8 cellular contexts compared by ENCODE assay signal in genomic region chr17:41548844-41549595, GRCh38. TPM values are rescaled to one million over a fixed set of nuclear protein-coding genes. Genes with fewer than 3 reads are reported as not detected.
DNase-seq lines count a peak whose midpoint lies in the region; ATAC-seq and TF ChIP-seq lines count a peak whose summit lies in the region.

No MANE protein-coding gene starts in this region.

- intact Hi-C loops in activated T-helper 2 cell treated with anti-CD3 and anti-CD28 coated beads, Interferon-gamma antibody, Interleukin-2, Interleukin-4, amounts not matched to agents 10 μg/mL and 5 μg/mL and 100 μg/mL, durations not matched to agents 14 hours and 24 hours and 36 hours (cut with micrococcal nuclease) = loop anchor here (1.0 to 10.0 kb wide), 4 partner anchors 62 to 144 kb away; partner anchors contain the start of gene KRT36
- intact Hi-C loops in natural killer cell (cut with micrococcal nuclease) = loop anchor here (1.0 to 5.0 kb wide), 3 partner anchors 99 to 642 kb away; no protein-coding TSS in a partner anchor

- peaks cover 21% of the 10 kb centered on the region for H3K4me1 Mint-ChIP-seq in activated T-helper 2 cell treated with anti-CD3 and anti-CD28 coated beads, Interferon-gamma antibody, Interleukin-2, Interleukin-4, amounts not matched to agents 10 μg/mL and 5 μg/mL and 100 μg/mL, durations not matched to agents 14 hours and 24 hours and 36 hours (ENCODE audit: low read depth)
- peaks cover 9 to 23% of the 10 kb centered on the region in 2 donors for H3K4me1 Mint-ChIP-seq in natural killer cell
- H3K4me1 Mint-ChIP-seq in stimulated activated effector memory CD8-positive, alpha-beta T cell treated with anti-CD3 and anti-CD28 coated beads, Interleukin-12 subunit alpha, Interleukin-12 subunit beta, amount 100 ng/mL, for 72 hours = peaks cover 35% of the 10 kb centered on the region

- peaks cover 2% of the 10 kb centered on the region for H3K27me3 Mint-ChIP-seq in activated T-helper 2 cell treated with anti-CD3 and anti-CD28 coated beads, Interferon-gamma antibody, Interleukin-2, Interleukin-4, amounts not matched to agents 10 μg/mL and 5 μg/mL and 100 μg/mL, durations not matched to agents 14 hours and 24 hours and 36 hours (ENCODE audit: low read depth)
- peaks cover 17 to 20% of the 10 kb centered on the region in 2 donors for H3K27me3 Mint-ChIP-seq in natural killer cell (ENCODE audit: low read depth in 2 of 2)

- no peaks in the 10 kb centered on the region for H3K36me3 ChIP-seq in KMS-11 (ENCODE audit: insufficient read depth)

- no peaks in the 10 kb centered on the region for H4K20me1 ChIP-seq in KMS-11 (ENCODE audit: insufficient read depth)

- no peaks in the 10 kb centered on the region for H3K79me2 ChIP-seq in KMS-11 (ENCODE audit: insufficient read depth, low read depth)

- ATAC-seq in natural killer cell (peak; percentile 91 to 95 (median 92)), GM19395 (IDR thresholded peaks at IDR 0.05; ENCODE audit: unreplicated experiment) (no peak)
- ATAC-seq in stimulated activated effector memory CD8-positive, alpha-beta T cell treated with anti-CD3 and anti-CD28 coated beads, Interleukin-12 subunit alpha, Interleukin-12 subunit beta, amount 100 ng/mL, for 72 hours = peak; percentile 79

- H3K9ac ChIP-seq in KMS-11 = no peak overlapping the region

- H3K9me3 Mint-ChIP-seq in activated T-helper 2 cell treated with anti-CD3 and anti-CD28 coated beads, Interferon-gamma antibody, Interleukin-2, Interleukin-4, amounts not matched to agents 10 μg/mL and 5 μg/mL and 100 μg/mL, durations not matched to agents 14 hours and 24 hours and 36 hours = peaks cover 8% of the 10 kb centered on the region
- peaks cover 0 to 3% of the 10 kb centered on the region in 2 donors for H3K9me3 Mint-ChIP-seq in natural killer cell
- H3K9me3 Mint-ChIP-seq in stimulated activated effector memory CD8-positive, alpha-beta T cell treated with anti-CD3 and anti-CD28 coated beads, Interleukin-12 subunit alpha, Interleukin-12 subunit beta, amount 100 ng/mL, for 72 hours = peaks cover 6% of the 10 kb centered on the region

- no peak overlapping the region for H3K4me3 ChIP-seq in GM12875 (ENCODE audit: low read depth, low read length)
- H3K4me3 ChIP-seq in KMS-11 (IDR thresholded peaks at IDR 0.05; ENCODE audit: insufficient read depth, low read depth, low read length) = no peak overlapping the region
- peak overlapping the region; percentile 10 for H3K4me3 ChIP-seq in fibroblast of pulmonary artery (replicated peaks; ENCODE audit: low read depth, low read length)

- H3K27me3 ChIP-seq in KMS-11 (ENCODE audit: insufficient read depth, low read depth) = no peaks in the 10 kb centered on the region

- H3K4me2 ChIP-seq in KMS-11 = peak overlapping the region; percentile 52

- H3K27ac ChIP-seq in KMS-11 = no peak overlapping the region

- H3K4me3 Mint-ChIP-seq in activated T-helper 2 cell treated with anti-CD3 and anti-CD28 coated beads, Interferon-gamma antibody, Interleukin-2, Interleukin-4, amounts not matched to agents 10 μg/mL and 5 μg/mL and 100 μg/mL, durations not matched to agents 14 hours and 24 hours and 36 hours (ENCODE audit: low read depth) = peak overlapping the region; percentile 18
- H3K4me3 Mint-ChIP-seq in natural killer cell = peak overlapping the region; percentile 69
- peak overlapping the region; percentile 60 for H3K4me3 Mint-ChIP-seq in stimulated activated effector memory CD8-positive, alpha-beta T cell treated with anti-CD3 and anti-CD28 coated beads, Interleukin-12 subunit alpha, Interleukin-12 subunit beta, amount 100 ng/mL, for 72 hours

- peaks cover 12% of the 10 kb centered on the region for H3K4me1 ChIP-seq in KMS-11 (ENCODE audit: low read depth, poor library complexity, severe bottlenecking)

- DNase-seq in RPMI8226 (peak; percentile 92), fibroblast of pulmonary artery (ENCODE audit: low read depth) (peak; percentile 87), natural killer cell (peak; percentile 83)
- DNase-seq in activated T-helper 2 cell treated with anti-CD3 and anti-CD28 coated beads, Interferon-gamma antibody, Interleukin-2, Interleukin-4, amounts not matched to agents 10 μg/mL and 5 μg/mL and 100 μg/mL, durations not matched to agents 14 hours and 24 hours and 36 hours (ENCODE audit: low spot score) = peak; percentile 77
- DNase-seq in stimulated activated effector memory CD8-positive, alpha-beta T cell treated with anti-CD3 and anti-CD28 coated beads, Interleukin-12 subunit alpha, Interleukin-12 subunit beta, amount 100 ng/mL, for 72 hours (ENCODE audit: low spot score in 2 of 2) = peak; percentile 81 to 87

- H3K27ac Mint-ChIP-seq in activated T-helper 2 cell treated with anti-CD3 and anti-CD28 coated beads, Interferon-gamma antibody, Interleukin-2, Interleukin-4, amounts not matched to agents 10 μg/mL and 5 μg/mL and 100 μg/mL, durations not matched to agents 14 hours and 24 hours and 36 hours = peak overlapping the region; percentile 84
- H3K27ac Mint-ChIP-seq in natural killer cell = peak overlapping the region; percentile 58 to 65
- peak overlapping the region; percentile 43 for H3K27ac Mint-ChIP-seq in stimulated activated effector memory CD8-positive, alpha-beta T cell treated with anti-CD3 and anti-CD28 coated beads, Interleukin-12 subunit alpha, Interleukin-12 subunit beta, amount 100 ng/mL, for 72 hours

- H3K36me3 Mint-ChIP-seq in activated T-helper 2 cell treated with anti-CD3 and anti-CD28 coated beads, Interferon-gamma antibody, Interleukin-2, Interleukin-4, amounts not matched to agents 10 μg/mL and 5 μg/mL and 100 μg/mL, durations not matched to agents 14 hours and 24 hours and 36 hours (ENCODE audit: low read depth) = no peaks in the 10 kb centered on the region
- no peaks in the 10 kb centered on the region for H3K36me3 Mint-ChIP-seq in natural killer cell
- H3K36me3 Mint-ChIP-seq in stimulated activated effector memory CD8-positive, alpha-beta T cell treated with anti-CD3 and anti-CD28 coated beads, Interleukin-12 subunit alpha, Interleukin-12 subunit beta, amount 100 ng/mL, for 72 hours = no peaks in the 10 kb centered on the region

- H2AFZ ChIP-seq in KMS-11 (ENCODE audit: low read depth) = peak overlapping the region; percentile 81

- TF ChIP-seq CTCF in GM12875 (IDR thresholded peaks at IDR 0.05; ENCODE audit: borderline replicate concordance, insufficient read depth, low read depth, low read length) = peak; percentile 84
- TF ChIP-seq CTCF in KMS-11 (conservative IDR thresholded peaks at IDR 0.05; ENCODE audit: low read depth, low read length) = peak; percentile 98
- TF ChIP-seq CTCF in fibroblast of pulmonary artery (IDR thresholded peaks at IDR 0.05; ENCODE audit: low read length, missing control alignments) = peak; percentile 83
- TF ChIP-seq CTCF in natural killer cell (IDR thresholded peaks at IDR 0.05) = peak; percentile 87

RNA-seq across cellular contexts. Expression of gene KRT19, which starts 20.9 kb away (rescaled TPM):
- total RNA-seq in activated T-helper 2 cell treated with anti-CD3 and anti-CD28 coated beads, Interferon-gamma antibody, Interleukin-2, Interleukin-4, amounts not matched to agents 10 μg/mL and 5 μg/mL and 100 μg/mL, durations not matched to agents 14 hours and 24 hours and 36 hours = not detected in 2 replicates
- not detected for total RNA-seq in natural killer cell

RNA-seq across cellular contexts. Expression of gene KRT9, which starts 22.8 kb away (rescaled TPM):
- not detected in 2 replicates for total RNA-seq in activated T-helper 2 cell treated with anti-CD3 and anti-CD28 coated beads, Interferon-gamma antibody, Interleukin-2, Interleukin-4, amounts not matched to agents 10 μg/mL and 5 μg/mL and 100 μg/mL, durations not matched to agents 14 hours and 24 hours and 36 hours
- not detected for total RNA-seq in natural killer cell

RNA-seq across cellular contexts. Expression of gene KRT15, which starts 30.3 kb away (rescaled TPM):
- total RNA-seq in activated T-helper 2 cell treated with anti-CD3 and anti-CD28 coated beads, Interferon-gamma antibody, Interleukin-2, Interleukin-4, amounts not matched to agents 10 μg/mL and 5 μg/mL and 100 μg/mL, durations not matched to agents 14 hours and 24 hours and 36 hours = not detected in 2 replicates
- total RNA-seq in natural killer cell = not detected

RNA-seq across cellular contexts. Expression of gene KRT14, which starts 37.7 kb away (rescaled TPM):
- not detected in 2 replicates for total RNA-seq in activated T-helper 2 cell treated with anti-CD3 and anti-CD28 coated beads, Interferon-gamma antibody, Interleukin-2, Interleukin-4, amounts not matched to agents 10 μg/mL and 5 μg/mL and 100 μg/mL, durations not matched to agents 14 hours and 24 hours and 36 hours
- total RNA-seq in natural killer cell = not detected

RNA-seq across cellular contexts. Expression of gene KRT13, which starts 43.6 kb away (rescaled TPM):
- not detected in 2 replicates for total RNA-seq in activated T-helper 2 cell treated with anti-CD3 and anti-CD28 coated beads, Interferon-gamma antibody, Interleukin-2, Interleukin-4, amounts not matched to agents 10 μg/mL and 5 μg/mL and 100 μg/mL, durations not matched to agents 14 hours and 24 hours and 36 hours
- not detected for total RNA-seq in natural killer cell

Comparison
In these comparisons a context has a peak if more than half of its experiments do, and no peak if none do; other contexts are left out.
1. H3K4me3 Mint-ChIP-seq: peak in every context shown above with its lines; median percentile 69 in natural killer cell; 60 in stimulated activated effector memory CD8-positive, alpha-beta T cell treated with anti-CD3 and anti-CD28 coated beads, Interleukin-12 subunit alpha, Interleukin-12 subunit beta, amount 100 ng/mL, for 72 hours; 18 in activated T-helper 2 cell treated with anti-CD3 and anti-CD28 coated beads, Interferon-gamma antibody, Interleukin-2, Interleukin-4, amounts not matched to agents 10 μg/mL and 5 μg/mL and 100 μg/mL, durations not matched to agents 14 hours and 24 hours and 36 hours.